Comparison of ENCODE assay signal across 14 cellular contexts in genomic region chr7:68488366-68489060, GRCh38.
"Had no signal": no experiment of that assay in that cellular context is flagged by ENCODE, and none has a peak within 500 bp of the region (broad histone marks: within the 10 kb centered on the region; RNA-seq: fewer than 3 reads in every experiment).

No MANE protein-coding gene starts in this region.

- DNase-seq: activated CD4-positive, alpha-beta T cell treated with anti-CD3 and anti-CD28 coated beads, Interleukin-2, amount 10 ng/mL, durations not matched to agents 7 days and 5 days; activated CD8-positive, alpha-beta memory T cell treated with anti-CD3 and anti-CD28 coated beads for 24 hours; activated naive CD8-positive, alpha-beta T cell treated with anti-CD3 and anti-CD28 coated beads for 36 hours; anterior cingulate cortex; cortex of kidney; effector CD4-positive, alpha-beta T cell; hippocampal formation; left ventricle myocardium superior; mesenchymal stem cell; naive thymus-derived CD8-positive, alpha-beta T cell; trophoblast cell had no signal

- H3K36me3 ChIP-seq: esophagus muscularis mucosa, suprapubic skin had no signal

- ATAC-seq: left ventricle myocardium superior; naive thymus-derived CD8-positive, alpha-beta T cell; stimulated activated memory B cell treated with anti-CD40 and anti-IgM and Interleukin-4, amounts not matched to agents 10 μg/mL and 1 μg/mL and 100 μg/mL, for 72 hours had no signal

- H3K27me3 Mint-ChIP-seq: activated CD4-positive, alpha-beta T cell treated with anti-CD3 and anti-CD28 coated beads, Interleukin-2, amount 10 ng/mL, durations not matched to agents 7 days and 5 days; activated naive CD8-positive, alpha-beta T cell treated with anti-CD3 and anti-CD28 coated beads for 36 hours; naive thymus-derived CD8-positive, alpha-beta T cell had no signal

- H3K4me1 Mint-ChIP-seq: activated CD4-positive, alpha-beta T cell treated with anti-CD3 and anti-CD28 coated beads, Interleukin-2, amount 10 ng/mL, durations not matched to agents 7 days and 5 days; activated naive CD8-positive, alpha-beta T cell treated with anti-CD3 and anti-CD28 coated beads for 36 hours; naive thymus-derived CD8-positive, alpha-beta T cell; stimulated activated memory B cell treated with anti-CD40 and anti-IgM and Interleukin-4, amounts not matched to agents 10 μg/mL and 1 μg/mL and 100 μg/mL, for 72 hours had no signal

- H3K4me1 ChIP-seq: esophagus muscularis mucosa, suprapubic skin had no signal

- H3K9me3 ChIP-seq: esophagus muscularis mucosa, suprapubic skin had no signal

- H3K27ac ChIP-seq: esophagus muscularis mucosa, suprapubic skin had no signal

- H3K4me3 Mint-ChIP-seq: activated CD4-positive, alpha-beta T cell treated with anti-CD3 and anti-CD28 coated beads, Interleukin-2, amount 10 ng/mL, durations not matched to agents 7 days and 5 days; activated naive CD8-positive, alpha-beta T cell treated with anti-CD3 and anti-CD28 coated beads for 36 hours; naive thymus-derived CD8-positive, alpha-beta T cell; stimulated activated memory B cell treated with anti-CD40 and anti-IgM and Interleukin-4, amounts not matched to agents 10 μg/mL and 1 μg/mL and 100 μg/mL, for 72 hours had no signal

- H3K27ac Mint-ChIP-seq: activated CD4-positive, alpha-beta T cell treated with anti-CD3 and anti-CD28 coated beads, Interleukin-2, amount 10 ng/mL, durations not matched to agents 7 days and 5 days; activated naive CD8-positive, alpha-beta T cell treated with anti-CD3 and anti-CD28 coated beads for 36 hours; naive thymus-derived CD8-positive, alpha-beta T cell; stimulated activated memory B cell treated with anti-CD40 and anti-IgM and Interleukin-4, amounts not matched to agents 10 μg/mL and 1 μg/mL and 100 μg/mL, for 72 hours had no signal

- H3K4me3 ChIP-seq: esophagus muscularis mucosa, suprapubic skin had no signal

- H3K27me3 ChIP-seq: esophagus muscularis mucosa had no signal
